Comparison of ENCODE assay signal across 15 cellular contexts in genomic region chr5:135379052-135379654, GRCh38. TPM values are rescaled to one million over a fixed set of nuclear protein-coding genes. Genes with fewer than 3 reads are reported as not detected.
DNase-seq lines count a peak whose midpoint lies in the region; ATAC-seq and TF ChIP-seq lines count a peak whose summit lies in the region.
"Had no signal": no experiment of that assay in that cellular context is flagged by ENCODE, and none has a peak within 500 bp of the region (broad histone marks: within the 10 kb centered on the region; RNA-seq: fewer than 3 reads in every experiment).

No MANE protein-coding gene starts in this region.

- peaks cover 66% of the 10 kb centered on the region for H3K4me1 Mint-ChIP-seq in T-helper 2 cell treated with Interferon-gamma antibody and Interleukin-4, amounts not matched to agents 5 μg/mL and 100 μg/mL, for 36 hours (ENCODE audit: low read depth)
- H3K4me1 Mint-ChIP-seq in activated CD8-positive, alpha-beta T cell treated with anti-CD3 and anti-CD28 coated beads for 36 hours (ENCODE audit: low read depth), result peaks cover 38% of the 10 kb centered on the region
- H3K4me1 Mint-ChIP-seq: neural crest cell had no signal

- no peak for TF ChIP-seq POLR2A in gastrocnemius medialis (IDR thresholded peaks at IDR 0.05)

- H3K36me3 Mint-ChIP-seq in T-helper 2 cell treated with Interferon-gamma antibody and Interleukin-4, amounts not matched to agents 5 μg/mL and 100 μg/mL, for 36 hours (ENCODE audit: low read depth), result peaks cover 79% of the 10 kb centered on the region
- peaks cover 62% of the 10 kb centered on the region for H3K36me3 Mint-ChIP-seq in activated CD8-positive, alpha-beta T cell treated with anti-CD3 and anti-CD28 coated beads for 36 hours (ENCODE audit: low read depth)

- H3K9me3 ChIP-seq in gastrocnemius medialis, result no peaks in the 10 kb centered on the region

- ATAC-seq in activated CD8-positive, alpha-beta T cell treated with anti-CD3 and anti-CD28 coated beads for 36 hours, result no peak
- ATAC-seq in gastrocnemius medialis, result peak; percentile 62 to 71
- ATAC-seq: stimulated activated naive B cell treated with anti-CD40 and anti-IgM and Interleukin-4, amounts not matched to agents 10 μg/mL and 1 μg/mL and 100 μg/mL, for 72 hours had no signal

- in situ Hi-C loops in gastrocnemius medialis (cut with MboI; ENCODE audit: low sequenced_read_pairs in 4 of 4), result no loop called here

- intact Hi-C loops in activated CD8-positive, alpha-beta T cell treated with anti-CD3 and anti-CD28 coated beads for 36 hours (cut with micrococcal nuclease), result no loop called here
- intact Hi-C loops in gastrocnemius medialis (cut with DNase I; ENCODE audit: low total_unique reads), result no loop called here

- H3K36me3 ChIP-seq in gastrocnemius medialis, result peaks cover 0 to 22% of the 10 kb centered on the region in 2 donors

- POLR2A ChIA-PET in activated CD8-positive, alpha-beta T cell treated with anti-CD3 and anti-CD28 coated beads for 36 hours (lab: Charles Lee), result interaction anchor here (0.7 kb wide), 1 partner anchor 10 kb away, joined by 3 read pairs; no protein-coding TSS in a partner anchor

- no peak overlapping the region for H3K4me3 ChIP-seq in fibroblast of the aortic adventitia (ENCODE audit: low read depth, low read length)
- no peak overlapping the region for H3K4me3 ChIP-seq in gastrocnemius medialis

- CTCF ChIA-PET in activated CD8-positive, alpha-beta T cell treated with anti-CD3 and anti-CD28 coated beads for 36 hours (lab: Charles Lee), result no interaction called here

- H3K4me3 Mint-ChIP-seq in T-helper 2 cell treated with Interferon-gamma antibody and Interleukin-4, amounts not matched to agents 5 μg/mL and 100 μg/mL, for 36 hours, result no peak overlapping the region
- H3K4me3 Mint-ChIP-seq in activated CD8-positive, alpha-beta T cell treated with anti-CD3 and anti-CD28 coated beads for 36 hours, result no peak overlapping the region
- H3K4me3 Mint-ChIP-seq: neural crest cell; stimulated activated naive B cell treated with anti-CD40 and anti-IgM and Interleukin-4, amounts not matched to agents 10 μg/mL and 1 μg/mL and 100 μg/mL, for 72 hours had no signal

- peak overlapping the region; percentile 37 to 76 (median 51) for H3K27ac ChIP-seq in gastrocnemius medialis
- H3K27ac ChIP-seq: 22Rv1 had no signal

- no peak for DNase-seq in T-helper 2 cell treated with Interferon-gamma antibody and Interleukin-4, amounts not matched to agents 5 μg/mL and 100 μg/mL, for 36 hours (ENCODE audit: low spot score)
- no peak for DNase-seq in T-helper 2 cell
- no peak for DNase-seq in activated CD8-positive, alpha-beta T cell treated with anti-CD3 and anti-CD28 coated beads for 36 hours
- peak; percentile 80 for DNase-seq in fibroblast of the aortic adventitia (ENCODE audit: low read depth)
- DNase-seq in gastrocnemius medialis, result peak in 1 of 2 donors; percentile 30
- DNase-seq in effector CD8-positive, alpha-beta T cell (lab: John Stamatoyannopoulos, UW), result no peak
- no peak for DNase-seq in mucosa of gallbladder (ENCODE audit: low spot score)
- no peak for DNase-seq in middle frontal gyrus (ENCODE audit: extremely low spot score, low spot score)
- DNase-seq: activated CD4-positive, alpha-beta T cell treated with anti-CD3 and anti-CD28 coated beads, Interleukin-2, amount 50 U/mL, for 48 hours; DMS79; NCI-H1105; NCI-H69; stimulated activated naive B cell treated with anti-CD40 and anti-IgM and Interleukin-4, amounts not matched to agents 10 μg/mL and 1 μg/mL and 100 μg/mL, for 72 hours had no signal

- no peaks in the 10 kb centered on the region for H3K9me3 Mint-ChIP-seq in T-helper 2 cell treated with Interferon-gamma antibody and Interleukin-4, amounts not matched to agents 5 μg/mL and 100 μg/mL, for 36 hours
- H3K9me3 Mint-ChIP-seq in activated CD8-positive, alpha-beta T cell treated with anti-CD3 and anti-CD28 coated beads for 36 hours, result no peaks in the 10 kb centered on the region
- H3K9me3 Mint-ChIP-seq: neural crest cell; stimulated activated naive B cell treated with anti-CD40 and anti-IgM and Interleukin-4, amounts not matched to agents 10 μg/mL and 1 μg/mL and 100 μg/mL, for 72 hours had no signal

- no peak for TF ChIP-seq CTCF in activated CD8-positive, alpha-beta T cell treated with anti-CD3 and anti-CD28 coated beads for 36 hours (IDR thresholded peaks at IDR 0.05)
- TF ChIP-seq CTCF in fibroblast of the aortic adventitia (IDR thresholded peaks at IDR 0.05; ENCODE audit: insufficient read depth, low read length) (no peak), gastrocnemius medialis (IDR thresholded peaks at IDR 0.05 in 4 of 5, conservative IDR thresholded peaks at IDR 0.05 in 1 of 5) (no peak)

- no peaks in the 10 kb centered on the region for H3K27me3 ChIP-seq in gastrocnemius medialis

- H3K27ac Mint-ChIP-seq in T-helper 2 cell treated with Interferon-gamma antibody and Interleukin-4, amounts not matched to agents 5 μg/mL and 100 μg/mL, for 36 hours, result peak overlapping the region; percentile 86
- peak overlapping the region; percentile 16 for H3K27ac Mint-ChIP-seq in activated CD8-positive, alpha-beta T cell treated with anti-CD3 and anti-CD28 coated beads for 36 hours
- H3K27ac Mint-ChIP-seq: stimulated activated naive B cell treated with anti-CD40 and anti-IgM and Interleukin-4, amounts not matched to agents 10 μg/mL and 1 μg/mL and 100 μg/mL, for 72 hours had no signal

- no peaks in the 10 kb centered on the region for H3K27me3 Mint-ChIP-seq in T-helper 2 cell treated with Interferon-gamma antibody and Interleukin-4, amounts not matched to agents 5 μg/mL and 100 μg/mL, for 36 hours (ENCODE audit: low read depth)
- H3K27me3 Mint-ChIP-seq in activated CD8-positive, alpha-beta T cell treated with anti-CD3 and anti-CD28 coated beads for 36 hours, result no peaks in the 10 kb centered on the region
- H3K27me3 Mint-ChIP-seq: stimulated activated naive B cell treated with anti-CD40 and anti-IgM and Interleukin-4, amounts not matched to agents 10 μg/mL and 1 μg/mL and 100 μg/mL, for 72 hours had no signal

- peaks cover 48 to 53% of the 10 kb centered on the region in 2 donors for H3K4me1 ChIP-seq in gastrocnemius medialis

RNA-seq across cellular contexts. Expression of gene MACROH2A1, which starts 19.9 kb away (rescaled TPM):
- 100 to 1,000 TPM; 170 to 179 TPM for total RNA-seq in activated CD8-positive, alpha-beta T cell treated with anti-CD3 and anti-CD28 coated beads for 36 hours
- total RNA-seq in fibroblast of the aortic adventitia (ENCODE audit: low replicate concordance), result 116 and 132 TPM in 2 replicates
- total RNA-seq in gastrocnemius medialis, result 100 to 1,000 TPM; 104 to 167 (median 136) TPM
- total RNA-seq in mucosa of gallbladder, result 256 TPM
